In the genomic region with DNA sequence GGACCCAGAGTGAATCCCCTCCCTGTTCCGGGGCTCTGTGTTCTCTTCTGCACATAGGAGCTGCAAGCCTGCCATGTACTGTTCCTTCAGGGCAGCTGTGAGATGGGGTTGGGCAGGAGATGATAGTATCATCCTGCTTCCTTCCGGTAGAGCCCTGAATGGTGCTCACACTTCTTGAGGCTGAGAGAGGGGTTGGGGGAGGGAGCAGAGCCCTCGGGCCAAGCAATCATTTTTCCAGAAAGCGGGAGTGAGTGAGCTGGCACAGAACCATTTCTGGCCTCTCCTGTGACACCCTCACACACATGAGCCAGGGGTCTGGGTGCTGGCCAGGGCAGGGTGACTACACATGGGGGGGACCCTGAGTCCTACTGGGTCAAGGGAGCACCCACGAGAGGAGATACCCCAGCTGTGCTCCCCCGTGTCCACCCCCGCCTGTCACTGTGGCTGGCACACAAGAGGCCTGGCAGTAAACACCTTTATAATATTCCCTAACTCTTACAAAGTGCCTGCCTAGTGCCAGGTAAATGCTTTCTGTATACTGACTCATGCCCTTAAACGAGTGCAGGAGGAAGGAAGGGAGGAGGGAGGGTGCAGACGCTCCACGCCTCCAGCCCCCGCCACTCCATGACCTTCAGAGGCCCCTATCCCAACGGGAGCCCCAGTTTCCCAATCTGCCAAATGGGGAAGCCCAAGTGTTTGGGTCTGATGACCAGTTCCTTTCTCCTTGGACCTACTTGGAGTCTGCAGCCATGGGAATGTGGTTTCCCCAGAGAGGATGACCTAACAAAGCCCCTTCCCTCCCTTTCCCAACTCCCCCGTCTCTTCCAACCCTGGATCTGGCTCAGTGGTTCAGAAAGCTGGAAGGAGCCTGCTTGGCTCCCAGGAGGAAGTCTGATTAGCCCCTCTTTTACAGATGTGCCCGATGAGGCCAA, we compare ENCODE assay signal across 1 cellular context.
TF ChIP-seq lines count a peak whose summit lies in the region.

No MANE protein-coding gene starts in this region.

TF ChIP-seq in K562, 482 proteins besides CTCF, POLR2A, EP300 and RAD21:
- TF ChIP-seq U2AF2 (optimal IDR thresholded peaks at IDR 0.05; ENCODE audit: low read depth, low read length) (no peak), KDM5B (IDR thresholded peaks at IDR 0.05; ENCODE audit: insufficient replicate concordance, low read depth, low read length) (no peak), POLR2G (IDR thresholded peaks at IDR 0.05; ENCODE audit: low read depth, low read length) (0 out of 2 replicates have a peak, but pooled peaks have one; percentile 19), GABPA (tag; conservative IDR thresholded peaks at IDR 0.05; ENCODE audit: low read depth) (peak; percentile 38; the same call in 1 of the 2 replicates)
